Comparison of ENCODE assay signal across 1 cellular context in the genomic region with DNA sequence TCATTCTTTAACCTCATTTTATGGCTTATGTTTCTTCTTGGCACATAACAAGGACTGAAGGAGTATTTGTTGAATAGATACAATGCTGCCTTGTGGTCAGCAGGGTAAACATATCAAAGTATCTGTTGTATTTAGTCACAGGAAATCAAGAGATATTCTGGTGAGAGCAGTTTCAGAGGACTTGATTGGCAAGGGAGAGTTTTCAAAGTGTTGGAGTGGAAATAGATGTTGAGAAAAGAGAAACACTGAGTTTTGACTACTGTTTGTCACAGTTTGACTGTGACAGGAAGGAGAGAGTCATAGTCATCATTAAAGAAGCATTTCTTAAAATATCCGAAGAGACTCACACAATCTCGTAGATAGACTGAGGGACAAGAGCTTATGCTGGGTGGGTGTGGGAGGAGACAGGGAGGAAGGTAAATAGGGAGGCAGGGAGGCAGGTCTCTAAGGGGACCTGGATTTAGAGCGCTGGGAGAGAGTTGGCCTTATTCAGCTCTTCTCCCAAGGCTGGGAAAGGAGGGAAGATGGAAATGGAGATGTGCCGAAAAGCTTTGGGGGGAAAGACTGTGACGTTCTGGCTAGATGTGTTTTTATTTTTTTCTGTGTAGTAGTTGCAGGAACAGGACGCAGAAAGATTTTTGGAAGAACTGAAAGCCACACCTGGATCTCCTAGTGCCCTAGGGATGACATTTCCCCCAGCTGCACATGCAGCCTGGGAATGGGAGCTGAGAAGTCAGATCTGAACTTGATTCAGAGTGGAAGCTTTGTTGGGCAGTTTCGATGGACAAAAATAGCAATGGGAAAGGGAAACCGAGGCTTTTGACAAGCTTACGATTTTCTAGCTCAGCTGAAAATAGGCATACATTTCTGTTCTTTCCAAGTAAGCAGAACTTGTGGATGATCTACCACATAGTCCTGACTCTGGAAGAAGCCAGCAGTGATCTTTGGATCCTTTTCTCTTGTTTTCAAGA.
TF ChIP-seq lines count a peak whose summit lies in the region.

No MANE protein-coding gene starts in this region.

TF ChIP-seq in K562, 482 proteins besides CTCF, POLR2A, EP300 and RAD21 (continued from another document):
- TF ChIP-seq, protein P1, sequence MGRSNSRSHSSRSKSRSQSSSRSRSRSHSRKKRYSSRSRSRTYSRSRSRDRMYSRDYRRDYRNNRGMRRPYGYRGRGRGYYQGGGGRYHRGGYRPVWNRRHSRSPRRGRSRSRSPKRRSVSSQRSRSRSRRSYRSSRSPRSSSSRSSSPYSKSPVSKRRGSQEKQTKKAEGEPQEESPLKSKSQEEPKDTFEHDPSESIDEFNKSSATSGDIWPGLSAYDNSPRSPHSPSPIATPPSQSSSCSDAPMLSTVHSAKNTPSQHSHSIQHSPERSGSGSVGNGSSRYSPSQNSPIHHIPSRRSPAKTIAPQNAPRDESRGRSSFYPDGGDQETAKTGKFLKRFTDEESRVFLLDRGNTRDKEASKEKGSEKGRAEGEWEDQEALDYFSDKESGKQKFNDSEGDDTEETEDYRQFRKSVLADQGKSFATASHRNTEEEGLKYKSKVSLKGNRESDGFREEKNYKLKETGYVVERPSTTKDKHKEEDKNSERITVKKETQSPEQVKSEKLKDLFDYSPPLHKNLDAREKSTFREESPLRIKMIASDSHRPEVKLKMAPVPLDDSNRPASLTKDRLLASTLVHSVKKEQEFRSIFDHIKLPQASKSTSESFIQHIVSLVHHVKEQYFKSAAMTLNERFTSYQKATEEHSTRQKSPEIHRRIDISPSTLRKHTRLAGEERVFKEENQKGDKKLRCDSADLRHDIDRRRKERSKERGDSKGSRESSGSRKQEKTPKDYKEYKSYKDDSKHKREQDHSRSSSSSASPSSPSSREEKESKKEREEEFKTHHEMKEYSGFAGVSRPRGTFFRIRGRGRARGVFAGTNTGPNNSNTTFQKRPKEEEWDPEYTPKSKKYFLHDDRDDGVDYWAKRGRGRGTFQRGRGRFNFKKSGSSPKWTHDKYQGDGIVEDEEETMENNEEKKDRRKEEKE (IDR thresholded peaks at IDR 0.05; ENCODE audit: borderline replicate concordance in 1 of 2, control insufficient read depth in 1 of 2, low read depth in 2 of 2, low read length in 1 of 2), result no peak
- TF ChIP-seq DACH1 (IDR thresholded peaks at IDR 0.05; ENCODE audit: partially characterized antibody), result no peak
- no peak for TF ChIP-seq MED1 (CRISPR knock-in tag; IDR thresholded peaks at IDR 0.05; ENCODE audit: borderline replicate concordance)
